In genomic region chr14:104731249-104731924, GRCh38 we compare ENCODE assay signal across 9 cellular contexts. TPM values are rescaled to one million over a fixed set of nuclear protein-coding genes. Genes with fewer than 3 reads are reported as not detected.
DNase-seq lines count a peak whose midpoint lies in the region; ATAC-seq, FAIRE-seq and TF ChIP-seq lines count a peak whose summit lies in the region.
"Had no signal": no experiment of that assay in that cellular context is flagged by ENCODE, and none has a peak within 500 bp of the region (broad histone marks: within the 10 kb centered on the region; RNA-seq: fewer than 3 reads in every experiment).

No MANE protein-coding gene starts in this region.

- TF ChIP-seq POLR2A in HepG2 (IDR thresholded peaks at IDR 0.05; ENCODE audit: insufficient read depth in 1 of 2, low read depth in 2 of 2, low read length in 2 of 2), result no peak

- H3K36me3 ChIP-seq in BJ (ENCODE audit: control insufficient read depth, insufficient read depth, low read length) (no peaks in the 10 kb centered on the region), HEK293 (ENCODE audit: control insufficient read depth in 2 of 2, insufficient read depth in 1 of 2, low read length in 2 of 2) (no peaks in the 10 kb centered on the region), HepG2 (replicated peaks in 1 of 2; ENCODE audit: control insufficient read depth in 1 of 2, insufficient read depth in 2 of 2, low read length in 2 of 2) (no peaks in the 10 kb centered on the region)

- in situ Hi-C loops in HepG2 (cut with HindIII; ENCODE audit: extremely low pct_ligation_motif_present, low pct_unique_long_range_greater_than_20kb), result no loop called here

- no peaks in the 10 kb centered on the region for H3K79me2 ChIP-seq in HepG2 (ENCODE audit: insufficient read depth, low read length)

- ATAC-seq in HepG2 (peak; percentile 48), HG02970 (IDR thresholded peaks at IDR 0.05; ENCODE audit: low FRiP score, unreplicated experiment) (no peak)

- H2AFZ ChIP-seq in HepG2 (ENCODE audit: low read length), result no peak overlapping the region

- H3K27me3 ChIP-seq in BJ (ENCODE audit: control insufficient read depth, insufficient read depth, low read length) (no peaks in the 10 kb centered on the region), HepG2 (ENCODE audit: control insufficient read depth in 1 of 2, insufficient read depth in 2 of 2, low read length in 2 of 2) (no peaks in the 10 kb centered on the region)

- no peaks in the 10 kb centered on the region for H3K9me3 Mint-ChIP-seq in nephron progenitor cell
- H3K9me3 Mint-ChIP-seq: activated naive CD4-positive, alpha-beta T cell treated with anti-CD3 and anti-CD28 coated beads, Interleukin-2, amount 10 ng/mL, durations not matched to agents 7 days and 5 days had no signal

- H3K4me1 ChIP-seq in HEK293 (ENCODE audit: control insufficient read depth, insufficient read depth, low read length) (no peaks in the 10 kb centered on the region), HepG2 (ENCODE audit: insufficient read depth, low read length) (peaks cover 76% of the 10 kb centered on the region)

- H3K4me3 Mint-ChIP-seq in nephron progenitor cell, result no peak overlapping the region
- H3K4me3 Mint-ChIP-seq: activated naive CD4-positive, alpha-beta T cell treated with anti-CD3 and anti-CD28 coated beads, Interleukin-2, amount 10 ng/mL, durations not matched to agents 7 days and 5 days had no signal

- no peak overlapping the region for H3K4me2 ChIP-seq in HepG2 (ENCODE audit: low read depth, low read length)

- DNase-seq in BJ (ENCODE audit: low read depth) (no peak), HepG2 (ENCODE audit: low spot score) (peak; percentile 73), nephron progenitor cell (no peak), germinal center (ENCODE audit: low spot score) (no peak)
- DNase-seq in activated CD4-positive, CD25-positive, alpha-beta regulatory T cell (lab: John Stamatoyannopoulos, UW), result no peak
- DNase-seq: activated naive CD4-positive, alpha-beta T cell treated with anti-CD3 and anti-CD28 coated beads, Interleukin-2, amount 10 ng/mL, durations not matched to agents 7 days and 5 days had no signal

- H3K9me3 ChIP-seq in HEK293 (ENCODE audit: control insufficient read depth, insufficient read depth, low read depth, low read length), result no peaks in the 10 kb centered on the region
- H3K9me3 ChIP-seq in HepG2 (ENCODE audit: low read length), result no peaks in the 10 kb centered on the region

- no peaks in the 10 kb centered on the region for H3K36me3 Mint-ChIP-seq in nephron progenitor cell (ENCODE audit: low read depth)
- H3K36me3 Mint-ChIP-seq: activated naive CD4-positive, alpha-beta T cell treated with anti-CD3 and anti-CD28 coated beads, Interleukin-2, amount 10 ng/mL, durations not matched to agents 7 days and 5 days had no signal

- POLR2A ChIA-PET in BJ (lab: Charles Lee) (no interaction called here), HEK293 (lab: Yijun Ruan, JAX) (interaction anchor here (0.9 kb wide), 1 partner anchor 21 kb away, joined by 3 read pairs; the partner anchor contains the start of gene SIVA1), HepG2 (lab: Yijun Ruan, JAX) (interaction anchor here (7.7 kb wide), 1 partner anchor 20 kb away, joined by 68 read pairs; the partner anchor contains the start of gene SIVA1)

- no peak overlapping the region for H3K4me3 ChIP-seq in BJ (ENCODE audit: low read depth, low read length)
- H3K4me3 ChIP-seq in HEK293 (ENCODE audit: low read depth, low read length), result no peak overlapping the region
- H3K4me3 ChIP-seq in WI38 (ENCODE audit: low read depth, low read length), result no peak overlapping the region
- H3K4me3 ChIP-seq in HepG2 (replicated peaks in 1 of 3; ENCODE audit: insufficient read depth in 1 of 3, low read depth in 2 of 3, low read length in 3 of 3), result no peak overlapping the region

- peaks cover 21% of the 10 kb centered on the region for H3K27me3 Mint-ChIP-seq in nephron progenitor cell (ENCODE audit: low read depth, poor library complexity)

- no peak overlapping the region for H3K9ac ChIP-seq in HepG2 (ENCODE audit: insufficient read depth, low read depth, low read length)

- WGBS in HepG2 (ENCODE audit: low lambda C conversion rate), result 72% methylated on average over 6 of the region's 11 CpGs

- CTCF ChIA-PET in BJ (lab: Yijun Ruan, JAX), result interaction anchor here (0.6 to 1.9 kb wide), 3 partner anchors 8 to 37 kb away, joined by 3 to 7 read pairs (median 5); no protein-coding TSS in a partner anchor
- CTCF ChIA-PET in HEK293 (lab: Yijun Ruan, JAX), result interaction anchor here (1.2 kb wide), 1 partner anchor 18 kb away, joined by 3 read pairs; no protein-coding TSS in a partner anchor
- CTCF ChIA-PET in HepG2 (lab: Yijun Ruan, JAX; ENCODE audit: low intra/inter-chr PET ratio, low total read pairs), result no interaction called here

- H4K20me1 ChIP-seq in HepG2 (ENCODE audit: insufficient read depth, low read length), result no peaks in the 10 kb centered on the region

- peak; percentile 44 for TF ChIP-seq CTCF in BJ (IDR thresholded peaks at IDR 0.05; ENCODE audit: insufficient read depth, low read depth, low read length)
- peak; percentile 88 for TF ChIP-seq CTCF in HEK293 (tag by site-specific recombination; IDR thresholded peaks at IDR 0.05)
- TF ChIP-seq CTCF in WI38 (IDR thresholded peaks at IDR 0.05; ENCODE audit: low read depth, low read length), result peak; percentile 19; the same call in 1 of the 2 replicates
- peak; percentile 66 for TF ChIP-seq CTCF in HepG2 (CRISPR knock-in tag; IDR thresholded peaks at IDR 0.05)
- TF ChIP-seq CTCF in nephron progenitor cell (IDR thresholded peaks at IDR 0.05), result no peak

- peak; percentile 43 for FAIRE-seq in HepG2 (lab: Jason Lieb, UNC)

- intact Hi-C loops in HepG2 (cut with micrococcal nuclease; ENCODE audit: unreplicated experiment), result loop anchor here (1.0 kb wide), 1 partner anchor 18 kb away; no protein-coding TSS in a partner anchor

- H3K4me1 Mint-ChIP-seq in nephron progenitor cell, result peaks cover 15% of the 10 kb centered on the region
- H3K4me1 Mint-ChIP-seq: activated naive CD4-positive, alpha-beta T cell treated with anti-CD3 and anti-CD28 coated beads, Interleukin-2, amount 10 ng/mL, durations not matched to agents 7 days and 5 days had no signal

- 0 out of 2 replicates have a peak, but pooled peaks have one; percentile 45 for TF ChIP-seq RAD21 in HepG2 (CRISPR knock-in tag; IDR thresholded peaks at IDR 0.05)

- H3K27ac Mint-ChIP-seq in nephron progenitor cell, result no peak overlapping the region
- H3K27ac Mint-ChIP-seq: activated naive CD4-positive, alpha-beta T cell treated with anti-CD3 and anti-CD28 coated beads, Interleukin-2, amount 10 ng/mL, durations not matched to agents 7 days and 5 days had no signal

- TF ChIP-seq EP300 in HepG2 (IDR thresholded peaks at IDR 0.05; ENCODE audit: low read depth in 2 of 2, low read length in 2 of 2) (no peak), HepG2 (CRISPR knock-in tag; IDR thresholded peaks at IDR 0.05; ENCODE audit: borderline replicate concordance) (no peak)

- no peak overlapping the region for H3K27ac ChIP-seq in HEK293 (ENCODE audit: extremely low read depth, low read depth, low read length)
- H3K27ac ChIP-seq in HepG2 (ENCODE audit: extremely low read length, insufficient read depth, low read length), result no peak overlapping the region

- BruUV-seq in HepG2 (replicated peaks; lab: Mats Ljungman, UMichigan), result no TSS peak

RNA-seq across cellular contexts. Expression of gene ADSS1, which starts 7.4 kb away (rescaled TPM):
- 2.9 and 4.5 TPM in 2 replicates for polyA plus RNA-seq in BJ (2011; rRNA removed)
- 1.0 and 4.5 TPM in 2 replicates for polyA minus RNA-seq in BJ (2011; rRNA and poly(A)+ RNA removed)
- 0.98 and 1.0 TPM in 2 replicates for total RNA-seq in HepG2 (2016; rRNA removed; fragmentation: Illumina TruSeq; extraction: Trizol)
- total RNA-seq in HepG2 (2016; cell fraction: cytosol; rRNA removed; fragmentation: Illumina TruSeq; extraction: Trizol; ENCODE audit: low read depth), result 0.81 and 1.1 TPM in 2 replicates
- total RNA-seq in HepG2 (2016; cell fraction: insoluble cytoplasmic fraction; rRNA removed; fragmentation: Illumina TruSeq; extraction: Trizol), result 0.56 and 1.3 TPM in 2 replicates
- total RNA-seq in HepG2 (2016; cell fraction: membrane; rRNA removed; fragmentation: Illumina TruSeq; extraction: Trizol), result 1.6 and 1.9 TPM in 2 replicates
- total RNA-seq in HepG2 (2016; cell fraction: nucleus; rRNA removed; fragmentation: Illumina TruSeq; extraction: Trizol), result 1.3 and 1.5 TPM in 2 replicates
- polyA plus RNA-seq in HepG2 (2011; rRNA removed), result 36.7 and 45.2 TPM in 2 replicates
- polyA plus RNA-seq in HepG2 (2011; cell fraction: cytosol; rRNA removed), result 20.7 and 22.4 TPM in 2 replicates
- 219 and 230 TPM in 2 replicates for polyA plus RNA-seq in HepG2 (2011; cell fraction: nucleus; rRNA removed)
- polyA plus RNA-seq in HepG2 (2012), result 37.3 and 46.9 TPM in 2 replicates
- 0.70 and 1.5 TPM in 2 replicates for polyA plus RNA-seq in HepG2 (2016; cell fraction: cytosol; fragmentation: Illumina TruSeq; extraction: Trizol; ENCODE audit: low read depth)
- 1.3 and 2.2 TPM in 2 replicates for polyA plus RNA-seq in HepG2 (2016; cell fraction: insoluble cytoplasmic fraction; fragmentation: Illumina TruSeq; extraction: Trizol; ENCODE audit: low read depth)
- 1.5 and 2.0 TPM in 2 replicates for polyA plus RNA-seq in HepG2 (2016; cell fraction: membrane; fragmentation: Illumina TruSeq; extraction: Trizol; ENCODE audit: low read depth)
- 3.7 and 4.4 TPM in 2 replicates for polyA plus RNA-seq in HepG2 (2016; cell fraction: nucleus; fragmentation: Illumina TruSeq; extraction: Trizol; ENCODE audit: insufficient read depth, low read depth)
- 12.3 and 14.1 TPM in 2 replicates for polyA minus RNA-seq in HepG2 (2011; rRNA and poly(A)+ RNA removed; ENCODE audit: low replicate concordance)
- 6.8 and 7.6 TPM in 2 replicates for polyA minus RNA-seq in HepG2 (2011; cell fraction: cytosol; rRNA and poly(A)+ RNA removed)
- polyA minus RNA-seq in HepG2 (2011; cell fraction: nucleus; rRNA and poly(A)+ RNA removed), result 30.6 and 31.2 TPM in 2 replicates

RNA-seq across cellular contexts. Expression of gene SIVA1, which starts 21.6 kb away (rescaled TPM):
- polyA plus RNA-seq in BJ (2011; rRNA removed) (83.5 and 116 TPM in 2 replicates), HepG2 (2011; rRNA removed) (123 and 142 TPM in 2 replicates)
- 8.5 and 9.5 TPM in 2 replicates for polyA minus RNA-seq in BJ (2011; rRNA and poly(A)+ RNA removed)
- 153 and 186 TPM in 2 replicates for total RNA-seq in HepG2 (2016; rRNA removed; fragmentation: Illumina TruSeq; extraction: Trizol)
- total RNA-seq in HepG2 (2016; cell fraction: cytosol; rRNA removed; fragmentation: Illumina TruSeq; extraction: Trizol; ENCODE audit: low read depth), result 171 and 229 TPM in 2 replicates
- 166 and 191 TPM in 2 replicates for total RNA-seq in HepG2 (2016; cell fraction: insoluble cytoplasmic fraction; rRNA removed; fragmentation: Illumina TruSeq; extraction: Trizol)
- 186 and 219 TPM in 2 replicates for total RNA-seq in HepG2 (2016; cell fraction: membrane; rRNA removed; fragmentation: Illumina TruSeq; extraction: Trizol)
- 86.2 and 101 TPM in 2 replicates for total RNA-seq in HepG2 (2016; cell fraction: nucleus; rRNA removed; fragmentation: Illumina TruSeq; extraction: Trizol)
- 108 and 239 TPM in 2 replicates for polyA plus RNA-seq in HepG2 (2011; cell fraction: cytosol; rRNA removed)
- polyA plus RNA-seq in HepG2 (2011; cell fraction: nucleus; rRNA removed), result 125 and 162 TPM in 2 replicates
- 61.3 and 68.1 TPM in 2 replicates for polyA plus RNA-seq in HepG2 (2012)
- polyA plus RNA-seq in HepG2 (2016; cell fraction: cytosol; fragmentation: Illumina TruSeq; extraction: Trizol; ENCODE audit: low read depth), result 162 and 202 TPM in 2 replicates
- 128 and 130 TPM in 2 replicates for polyA plus RNA-seq in HepG2 (2016; cell fraction: insoluble cytoplasmic fraction; fragmentation: Illumina TruSeq; extraction: Trizol; ENCODE audit: low read depth)
- 134 and 168 TPM in 2 replicates for polyA plus RNA-seq in HepG2 (2016; cell fraction: membrane; fragmentation: Illumina TruSeq; extraction: Trizol; ENCODE audit: low read depth)
- polyA plus RNA-seq in HepG2 (2016; cell fraction: nucleus; fragmentation: Illumina TruSeq; extraction: Trizol; ENCODE audit: insufficient read depth, low read depth), result 129 and 133 TPM in 2 replicates
- 49.5 and 64.5 TPM in 2 replicates for polyA minus RNA-seq in HepG2 (2011; rRNA and poly(A)+ RNA removed; ENCODE audit: low replicate concordance)
- 22.7 and 31.5 TPM in 2 replicates for polyA minus RNA-seq in HepG2 (2011; cell fraction: cytosol; rRNA and poly(A)+ RNA removed)
- 17.3 and 18.4 TPM in 2 replicates for polyA minus RNA-seq in HepG2 (2011; cell fraction: nucleus; rRNA and poly(A)+ RNA removed)

RNA-seq across cellular contexts. Expression of gene INF2, which starts 42.0 kb away (rescaled TPM):
- polyA plus RNA-seq in BJ (2011; rRNA removed), result 20.0 and 39.9 TPM in 2 replicates
- 19.5 and 24.1 TPM in 2 replicates for polyA minus RNA-seq in BJ (2011; rRNA and poly(A)+ RNA removed)
- total RNA-seq in HepG2 (2016; rRNA removed; fragmentation: Illumina TruSeq; extraction: Trizol), result 16.4 and 18.1 TPM in 2 replicates
- 11.2 and 14.6 TPM in 2 replicates for total RNA-seq in HepG2 (2016; cell fraction: cytosol; rRNA removed; fragmentation: Illumina TruSeq; extraction: Trizol; ENCODE audit: low read depth)
- total RNA-seq in HepG2 (2016; cell fraction: insoluble cytoplasmic fraction; rRNA removed; fragmentation: Illumina TruSeq; extraction: Trizol), result 17.0 and 18.3 TPM in 2 replicates
- total RNA-seq in HepG2 (2016; cell fraction: membrane; rRNA removed; fragmentation: Illumina TruSeq; extraction: Trizol), result 23.4 and 24.7 TPM in 2 replicates
- 17.7 and 25.0 TPM in 2 replicates for total RNA-seq in HepG2 (2016; cell fraction: nucleus; rRNA removed; fragmentation: Illumina TruSeq; extraction: Trizol)
- polyA plus RNA-seq in HepG2 (2011; rRNA removed), result 26.4 and 33.4 TPM in 2 replicates
- 14.8 and 26.4 TPM in 2 replicates for polyA plus RNA-seq in HepG2 (2011; cell fraction: cytosol; rRNA removed)
- polyA plus RNA-seq in HepG2 (2011; cell fraction: nucleus; rRNA removed), result 229 and 296 TPM in 2 replicates
- polyA plus RNA-seq in HepG2 (2012), result 28.4 and 33.9 TPM in 2 replicates
- 13.6 and 14.2 TPM in 2 replicates for polyA plus RNA-seq in HepG2 (2016; cell fraction: cytosol; fragmentation: Illumina TruSeq; extraction: Trizol; ENCODE audit: low read depth)
- polyA plus RNA-seq in HepG2 (2016; cell fraction: insoluble cytoplasmic fraction; fragmentation: Illumina TruSeq; extraction: Trizol; ENCODE audit: low read depth), result 20.2 and 25.5 TPM in 2 replicates
- polyA plus RNA-seq in HepG2 (2016; cell fraction: membrane; fragmentation: Illumina TruSeq; extraction: Trizol; ENCODE audit: low read depth), result 17.5 and 20.7 TPM in 2 replicates
- 61.5 and 67.7 TPM in 2 replicates for polyA plus RNA-seq in HepG2 (2016; cell fraction: nucleus; fragmentation: Illumina TruSeq; extraction: Trizol; ENCODE audit: insufficient read depth, low read depth)
- polyA minus RNA-seq in HepG2 (2011; rRNA and poly(A)+ RNA removed; ENCODE audit: low replicate concordance), result 34.0 and 46.7 TPM in 2 replicates
- polyA minus RNA-seq in HepG2 (2011; cell fraction: cytosol; rRNA and poly(A)+ RNA removed), result 23.8 and 25.1 TPM in 2 replicates
- 29.2 and 32.3 TPM in 2 replicates for polyA minus RNA-seq in HepG2 (2011; cell fraction: nucleus; rRNA and poly(A)+ RNA removed)
